8 cellular contexts compared by ENCODE assay signal in the genomic region with DNA sequence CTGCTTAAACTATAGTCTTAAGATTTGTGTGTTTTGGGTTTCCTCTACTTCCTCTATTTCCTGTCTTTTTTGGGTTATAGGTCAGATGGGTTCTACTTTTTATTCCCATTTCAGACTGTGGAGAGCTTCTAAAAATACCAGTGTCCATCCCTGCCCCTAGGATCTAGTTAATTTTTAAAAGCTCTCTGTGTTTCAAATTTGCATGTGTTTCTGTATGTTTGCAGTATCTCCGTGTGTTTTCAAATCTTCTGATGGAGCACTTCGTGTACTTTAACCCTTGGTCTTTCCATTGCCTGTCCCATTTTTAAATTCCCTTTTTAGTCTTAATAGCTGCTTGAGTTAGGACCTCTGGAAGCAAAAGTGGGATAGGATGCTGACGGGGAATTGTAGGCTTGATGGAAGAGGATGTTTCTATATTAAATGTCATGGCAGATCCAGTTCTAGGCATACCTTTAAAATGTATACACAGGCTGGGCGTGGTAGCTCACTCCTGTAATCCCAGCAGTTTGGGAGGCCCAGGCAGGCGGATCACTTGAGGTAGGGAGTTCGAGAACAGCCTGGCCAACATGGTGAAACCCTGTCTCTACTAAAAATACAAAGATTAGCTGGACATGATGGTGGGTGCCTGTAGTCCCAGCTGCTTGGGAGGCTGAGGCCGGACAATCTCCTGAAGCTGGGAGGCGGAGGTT. TPM values are rescaled to one million over a fixed set of nuclear protein-coding genes. Genes with fewer than 3 reads are reported as not detected.
DNase-seq lines count a peak whose midpoint lies in the region; ATAC-seq, FAIRE-seq and TF ChIP-seq lines count a peak whose summit lies in the region.

No MANE protein-coding gene starts in this region.

- H4K20me1 ChIP-seq in HCT116 (ENCODE audit: insufficient read depth) = 0 out of 2 replicates have a peak, but pooled peaks cover 2% of the 10 kb centered on the region

- no peak for TF ChIP-seq CTCF in HCT116 (IDR thresholded peaks at IDR 0.05 in 2 of 3, conservative IDR thresholded peaks at IDR 0.05 in 1 of 3; ENCODE audit: borderline replicate concordance in 1 of 3, insufficient read depth in 1 of 3, low read depth in 2 of 3, low read length in 2 of 3)
- no peak for TF ChIP-seq CTCF in VCaP (conservative IDR thresholded peaks at IDR 0.05)
- TF ChIP-seq CTCF in foreskin keratinocyte (conservative IDR thresholded peaks at IDR 0.05) = no peak

- CTCF ChIA-PET in HCT116 (lab: Charles Lee) = interaction anchor here (0.7 to 2.2 kb wide), 3 partner anchors 9 to 112 kb away, joined by 3 to 11 read pairs (median 3); no protein-coding TSS in a partner anchor

- DNase-seq in HCT116 (ENCODE audit: low read depth, low spot score) (no peak), foreskin keratinocyte (no peak), small intestine (no peak), mucosa of gallbladder (ENCODE audit: low spot score) (no peak), GM19238 (ENCODE audit: insufficient read length, low spot score) (no peak), GF-D8 (lab: John Stamatoyannopoulos, UW) (no peak), NCI-H2029 (lab: John Stamatoyannopoulos, UW) (no peak)

- RAD21 ChIA-PET in HCT116 (lab: Charles Lee; ENCODE audit: low non-redundant PET in 1 of 2, low total read pairs in 2 of 2, uncharacterized antibody in 2 of 2, unreplicated experiment in 2 of 2) = interaction anchor here in 1 of 2 experiments (1.2 kb wide), 1 partner anchor 9 kb away, joined by 3 read pairs; no protein-coding TSS in a partner anchor

- TF ChIP-seq RAD21 in HCT116 (IDR thresholded peaks at IDR 0.05; ENCODE audit: low read depth) = no peak

- no peaks in the 10 kb centered on the region for H3K27me3 ChIP-seq in HCT116 (ENCODE audit: insufficient read depth, low read length)
- H3K27me3 ChIP-seq in foreskin keratinocyte = no peaks in the 10 kb centered on the region
- H3K27me3 ChIP-seq in small intestine (ENCODE audit: control insufficient read depth in 2 of 2, insufficient read depth in 2 of 2, low read length in 2 of 2) = no peaks in the 10 kb centered on the region

- FAIRE-seq in small intestine (lab: Jason Lieb, UNC) = no peak

- no peak overlapping the region for H3K4me3 ChIP-seq in HCT116 (replicated peaks in 1 of 2; ENCODE audit: low read depth in 1 of 2, low read length in 2 of 2)
- H3K4me3 ChIP-seq in small intestine (ENCODE audit: low read depth in 1 of 2, low read length in 2 of 2) = no peak overlapping the region

- H3K27ac ChIP-seq in HCT116 (ENCODE audit: low read depth, low read length) (no peak overlapping the region), VCaP (peak overlapping the region; percentile 96), foreskin keratinocyte (peak overlapping the region; percentile 96), small intestine (ENCODE audit: low read depth in 1 of 2, low read length in 1 of 2) (peak overlapping the region; percentile 64 to 88)

- H3K4me1 ChIP-seq in HCT116 (ENCODE audit: control insufficient read depth in 1 of 2, insufficient read depth in 2 of 2, low read length in 2 of 2) (peaks cover 49 to 81% of the 10 kb centered on the region in 2 experiments), foreskin keratinocyte (peaks cover 32% of the 10 kb centered on the region), small intestine (ENCODE audit: control insufficient read depth in 2 of 2, insufficient read depth in 1 of 2, low read depth in 1 of 2, low read length in 1 of 2) (peaks cover 12 to 32% of the 10 kb centered on the region in 2 donors)

- no peak overlapping the region for H2AFZ ChIP-seq in HCT116 (ENCODE audit: low read depth, low read length, poor library complexity, severe bottlenecking)

- H3K9me3 ChIP-seq in HCT116 (ENCODE audit: control insufficient read depth in 1 of 2, insufficient read depth in 1 of 2, low read depth in 1 of 2, low read length in 2 of 2) = no peaks in the 10 kb centered on the region
- H3K9me3 ChIP-seq in small intestine (ENCODE audit: control insufficient read depth, low read depth) = no peaks in the 10 kb centered on the region

- BruUV-seq in HCT116 (replicated peaks; lab: Mats Ljungman, UMichigan) = no TSS peak

- peaks cover 97% of the 10 kb centered on the region for H3K79me2 ChIP-seq in HCT116 (ENCODE audit: insufficient read depth, low read length)

- no peak for TF ChIP-seq POLR2A in HCT116 (IDR thresholded peaks at IDR 0.05; ENCODE audit: borderline replicate concordance, extremely low read depth, insufficient read depth, insufficient read length)

- POLR2A ChIA-PET in HCT116 (lab: Charles Lee) = interaction anchor here (0.6 to 3.3 kb wide), 4 partner anchors 8 to 76 kb away, joined by 3 to 14 read pairs (median 4); partner anchors contain the start of gene CHD2

- peak overlapping the region; percentile 72 for H3K4me2 ChIP-seq in HCT116 (ENCODE audit: low read length)

- no peaks in the 10 kb centered on the region for H3K9me2 ChIP-seq in HCT116 (ENCODE audit: insufficient read depth)

- intact Hi-C loops in HCT116 (cut with micrococcal nuclease) = no loop called here

- ATAC-seq in HCT116 (no peak), foreskin keratinocyte (no peak)

- WGBS in small intestine, 3 donors = 57 to 62% (median 58%) methylated on average over 8 of the region's 8 CpGs

- H3K9ac ChIP-seq in HCT116 (ENCODE audit: low read length) = peak overlapping the region; percentile 76; the same call in 1 of the 2 replicates

- no peaks in the 10 kb centered on the region; a peak in 2 of 4 replicates for H3K36me3 ChIP-seq in HCT116 (ENCODE audit: control insufficient read depth in 1 of 2, insufficient read depth in 2 of 2, low read length in 2 of 2)
- H3K36me3 ChIP-seq in small intestine (ENCODE audit: control insufficient read depth in 2 of 2, insufficient read depth in 2 of 2, low read length in 2 of 2) = no peaks in the 10 kb centered on the region

TF ChIP-seq in HCT116, 20 proteins besides CTCF, POLR2A, EP300 and RAD21 (continues in another document):
- TF ChIP-seq ZBTB33 (IDR thresholded peaks at IDR 0.05; ENCODE audit: extremely low read depth, insufficient replicate concordance, low read length) = no peak
- TF ChIP-seq, protein P1, sequence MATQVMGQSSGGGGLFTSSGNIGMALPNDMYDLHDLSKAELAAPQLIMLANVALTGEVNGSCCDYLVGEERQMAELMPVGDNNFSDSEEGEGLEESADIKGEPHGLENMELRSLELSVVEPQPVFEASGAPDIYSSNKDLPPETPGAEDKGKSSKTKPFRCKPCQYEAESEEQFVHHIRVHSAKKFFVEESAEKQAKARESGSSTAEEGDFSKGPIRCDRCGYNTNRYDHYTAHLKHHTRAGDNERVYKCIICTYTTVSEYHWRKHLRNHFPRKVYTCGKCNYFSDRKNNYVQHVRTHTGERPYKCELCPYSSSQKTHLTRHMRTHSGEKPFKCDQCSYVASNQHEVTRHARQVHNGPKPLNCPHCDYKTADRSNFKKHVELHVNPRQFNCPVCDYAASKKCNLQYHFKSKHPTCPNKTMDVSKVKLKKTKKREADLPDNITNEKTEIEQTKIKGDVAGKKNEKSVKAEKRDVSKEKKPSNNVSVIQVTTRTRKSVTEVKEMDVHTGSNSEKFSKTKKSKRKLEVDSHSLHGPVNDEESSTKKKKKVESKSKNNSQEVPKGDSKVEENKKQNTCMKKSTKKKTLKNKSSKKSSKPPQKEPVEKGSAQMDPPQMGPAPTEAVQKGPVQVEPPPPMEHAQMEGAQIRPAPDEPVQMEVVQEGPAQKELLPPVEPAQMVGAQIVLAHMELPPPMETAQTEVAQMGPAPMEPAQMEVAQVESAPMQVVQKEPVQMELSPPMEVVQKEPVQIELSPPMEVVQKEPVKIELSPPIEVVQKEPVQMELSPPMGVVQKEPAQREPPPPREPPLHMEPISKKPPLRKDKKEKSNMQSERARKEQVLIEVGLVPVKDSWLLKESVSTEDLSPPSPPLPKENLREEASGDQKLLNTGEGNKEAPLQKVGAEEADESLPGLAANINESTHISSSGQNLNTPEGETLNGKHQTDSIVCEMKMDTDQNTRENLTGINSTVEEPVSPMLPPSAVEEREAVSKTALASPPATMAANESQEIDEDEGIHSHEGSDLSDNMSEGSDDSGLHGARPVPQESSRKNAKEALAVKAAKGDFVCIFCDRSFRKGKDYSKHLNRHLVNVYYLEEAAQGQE (IDR thresholded peaks at IDR 0.05; ENCODE audit: low read depth) = no peak
- no peak for TF ChIP-seq EGR1 (IDR thresholded peaks at IDR 0.05; ENCODE audit: low read depth)
- TF ChIP-seq EZH2 (IDR thresholded peaks at IDR 0.05) = no peak
- TF ChIP-seq SRF (IDR thresholded peaks at IDR 0.05; ENCODE audit: low read depth) = no peak
- TF ChIP-seq CBX3 (IDR thresholded peaks at IDR 0.05; ENCODE audit: low read depth) = no peak
- TF ChIP-seq ZNF274 (IDR thresholded peaks at IDR 0.05; ENCODE audit: low read depth, low read length) = no peak
- no peak for TF ChIP-seq ATF3 (IDR thresholded peaks at IDR 0.05)
- TF ChIP-seq ZFX (IDR thresholded peaks at IDR 0.05) = no peak
- no peak for TF ChIP-seq CEBPB (IDR thresholded peaks at IDR 0.05; ENCODE audit: low read depth)
- no peak for TF ChIP-seq TCF7L2 (IDR thresholded peaks at IDR 0.05; ENCODE audit: borderline replicate concordance, extremely low read depth, insufficient read depth, insufficient read length)
- no peak for TF ChIP-seq SIN3A (IDR thresholded peaks at IDR 0.05; ENCODE audit: low read depth)
- no peak for TF ChIP-seq SP1 (IDR thresholded peaks at IDR 0.05; ENCODE audit: low read depth)
- TF ChIP-seq POLR2AphosphoS5 (IDR thresholded peaks at IDR 0.05; ENCODE audit: low read depth, low read length) = no peak

RNA-seq across cellular contexts. Expression of gene CHD2, which starts 8.4 kb away (rescaled TPM):
- 116 TPM for total RNA-seq in HCT116 (2021; ENCODE audit: unreplicated experiment)
- 64.4 and 68.7 TPM in 2 replicates for polyA plus RNA-seq in HCT116 (2012)
- 43.6 and 57.5 TPM in 2 replicates for total RNA-seq in foreskin keratinocyte
- 12.9 and 13.7 TPM in 2 replicates for polyA plus RNA-seq in foreskin keratinocyte
- 10 to 100 TPM; 29.2 to 33.1 (median 31.2) TPM for polyA plus RNA-seq in small intestine
- 124 TPM for total RNA-seq in mucosa of gallbladder
